Comparison of ENCODE assay signal across 1 cellular context in genomic region chr2:181848356-181848876, GRCh38.
TF ChIP-seq lines count a peak whose summit lies in the region.

No MANE protein-coding gene starts in this region.

TF ChIP-seq in SK-N-SH, 30 proteins besides CTCF, POLR2A, EP300 and RAD21 (continued from another document):
- TF ChIP-seq SMC3 (IDR thresholded peaks at IDR 0.05; ENCODE audit: low read depth, low read length) = no peak
- no peak for TF ChIP-seq MXI1 (IDR thresholded peaks at IDR 0.05; ENCODE audit: low read depth, low read length)
- no peak for TF ChIP-seq TEAD4 (IDR thresholded peaks at IDR 0.05; ENCODE audit: borderline replicate concordance, insufficient read depth)
- TF ChIP-seq PBX3 (IDR thresholded peaks at IDR 0.05) = no peak
- TF ChIP-seq MAX (IDR thresholded peaks at IDR 0.05; ENCODE audit: low read depth) = no peak
- no peak for TF ChIP-seq RXRA (IDR thresholded peaks at IDR 0.05; ENCODE audit: borderline replicate concordance, low read depth)
- no peak for TF ChIP-seq GABPA (IDR thresholded peaks at IDR 0.05; ENCODE audit: low read depth)
